ENCODE assay signal across 12 cellular contexts in the genomic region with DNA sequence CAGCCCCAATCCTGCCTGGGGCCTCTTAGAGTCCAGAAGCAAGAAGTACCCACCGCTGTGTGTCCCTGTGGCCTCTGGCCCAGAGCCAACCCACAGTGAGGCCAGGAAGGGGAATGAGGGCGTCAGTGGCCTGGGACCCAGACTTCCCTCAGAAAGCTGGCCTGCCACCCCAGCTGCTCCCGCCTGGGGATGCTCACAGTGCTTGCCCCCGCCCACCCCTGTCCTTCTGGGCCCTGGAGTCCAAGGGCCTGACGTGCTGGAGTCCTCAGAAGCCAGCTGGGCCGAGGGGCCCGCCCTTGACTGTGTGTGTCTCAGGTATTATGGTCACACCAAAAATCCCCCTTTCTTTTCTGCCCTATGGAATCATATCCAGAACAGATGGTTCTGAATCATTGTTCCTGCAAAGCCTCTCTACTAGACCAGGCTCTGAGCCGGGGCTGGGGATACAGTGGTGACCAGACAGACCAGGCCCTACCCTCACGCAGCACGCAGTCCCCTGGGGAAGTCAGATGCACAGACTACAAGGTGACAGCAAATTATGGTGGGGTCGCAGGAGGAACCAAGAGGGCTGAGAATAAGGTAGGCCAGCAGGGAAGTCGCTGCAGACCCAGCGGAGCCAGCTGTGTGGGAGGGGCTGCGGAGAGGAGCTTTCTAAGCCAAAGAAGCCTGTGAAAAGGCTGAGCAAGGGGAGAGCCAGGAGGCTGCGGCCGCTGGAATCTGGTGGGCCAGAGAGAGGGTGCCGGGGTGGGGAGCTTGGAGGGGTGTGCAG.
DNase-seq lines count a peak whose midpoint lies in the region; ATAC-seq and TF ChIP-seq lines count a peak whose summit lies in the region.
"Had no signal": no experiment of that assay in that cellular context is flagged by ENCODE, and none has a peak within 500 bp of the region (broad histone marks: within the 10 kb centered on the region; RNA-seq: fewer than 3 reads in every experiment).

No MANE protein-coding gene starts in this region.

- H3K4me3 Mint-ChIP-seq in nephron progenitor cell: no peak overlapping the region
- H3K4me3 Mint-ChIP-seq: HFFc6 had no signal

- H3K36me3 ChIP-seq in trophoblast cell (ENCODE audit: control insufficient read depth in 1 of 2, insufficient read depth in 2 of 2, low read length in 2 of 2): no peaks in the 10 kb centered on the region

- no peaks in the 10 kb centered on the region for H3K79me1 ChIP-seq in trophoblast cell (ENCODE audit: low read length)

- H2BK12ac ChIP-seq in trophoblast cell (ENCODE audit: low read length): no peak overlapping the region

- ATAC-seq in HG03460 (IDR thresholded peaks at IDR 0.05; ENCODE audit: unreplicated experiment): no peak

- H3K4me1 Mint-ChIP-seq in nephron progenitor cell: peaks cover 51% of the 10 kb centered on the region

- no peak for TF ChIP-seq POLR2A in erythroblast (IDR thresholded peaks at IDR 0.05; ENCODE audit: low read length)

- H2BK120ac ChIP-seq in trophoblast cell (ENCODE audit: insufficient read depth, low read length, poor library complexity): no peak overlapping the region

- DNase-seq in AG20443 (ENCODE audit: low spot score) (peak; percentile 61), NCI-H69 (lab: John Stamatoyannopoulos, UW) (peak; percentile 66), erythroblast (lab: John Stamatoyannopoulos, UW) (peak; percentile 11 to 13), nephron progenitor cell (no peak), COR-L47 (lab: John Stamatoyannopoulos, UW) (no peak), trophoblast cell (no peak)
- no peak for DNase-seq in stimulated activated CD4-positive, alpha-beta T cell treated with anti-CD3 and anti-CD28 coated beads, Interleukin-15, amount 100 ng/mL, for 24 hours
- DNase-seq: HFFc6 had no signal

- H3K23ac ChIP-seq in trophoblast cell (ENCODE audit: low read length): no peak overlapping the region

- H4K91ac ChIP-seq in trophoblast cell (ENCODE audit: low read depth, low read length): no peak overlapping the region

- H3K9me3 Mint-ChIP-seq in nephron progenitor cell: peaks cover 13% of the 10 kb centered on the region
- H3K9me3 Mint-ChIP-seq: HFFc6 had no signal

- H3K79me2 ChIP-seq in trophoblast cell (ENCODE audit: control insufficient read depth, insufficient read depth, low read length, poor library complexity): no peaks in the 10 kb centered on the region

- no peak overlapping the region for H2AFZ ChIP-seq in trophoblast cell (ENCODE audit: insufficient read depth, low read length, poor library complexity)

- no peak overlapping the region for H4K8ac ChIP-seq in trophoblast cell (ENCODE audit: low read depth, low read length)

- peak overlapping the region; percentile 61 for H3K27ac Mint-ChIP-seq in nephron progenitor cell
- H3K27ac Mint-ChIP-seq: activated T-helper 2 cell treated with anti-CD3 and anti-CD28 coated beads, Interferon-gamma antibody, Interleukin-2, Interleukin-4, amounts not matched to agents 10 μg/mL and 5 μg/mL and 100 μg/mL, durations not matched to agents 14 hours and 24 hours and 36 hours; HFFc6 had no signal

- no peak for TF ChIP-seq CTCF in nephron progenitor cell (IDR thresholded peaks at IDR 0.05)

- no peak overlapping the region for H3K9ac ChIP-seq in trophoblast cell (ENCODE audit: low read length)

- no peaks in the 10 kb centered on the region for H3K27me3 ChIP-seq in trophoblast cell (ENCODE audit: insufficient read depth, low read length)

- H3K9me3 ChIP-seq in trophoblast cell (ENCODE audit: insufficient read depth, low read depth, low read length): peaks cover 5% of the 10 kb centered on the region

- no peak overlapping the region for H2AK5ac ChIP-seq in trophoblast cell (ENCODE audit: low read length)

- H3K27ac ChIP-seq in trophoblast cell (ENCODE audit: low read depth, low read length): no peak overlapping the region
- H3K27ac ChIP-seq: C4-2B had no signal

- H3K36me3 Mint-ChIP-seq in nephron progenitor cell (ENCODE audit: low read depth): peaks cover 38% of the 10 kb centered on the region

- no peak overlapping the region for H3K14ac ChIP-seq in trophoblast cell (ENCODE audit: low read length)

- H3K4me1 ChIP-seq in trophoblast cell (ENCODE audit: control insufficient read depth in 1 of 2, insufficient read depth in 2 of 2, low read length in 2 of 2): peaks cover 6 to 8% of the 10 kb centered on the region in 2 experiments

- no peak overlapping the region for H3K4ac ChIP-seq in trophoblast cell (ENCODE audit: low read depth, low read length)

- H2BK5ac ChIP-seq in trophoblast cell (ENCODE audit: low read depth, low read length, poor library complexity): no peak overlapping the region

- H4K12ac ChIP-seq in trophoblast cell (ENCODE audit: low read depth, low read length): no peak overlapping the region

- WGBS in trophoblast cell (ENCODE audit: extremely low coverage, insufficient coverage, insufficient read length): no CpG with 5 or more reads among the region's 17 CpGs

- peaks cover 3% of the 10 kb centered on the region for H3K27me3 Mint-ChIP-seq in nephron progenitor cell (ENCODE audit: low read depth, poor library complexity)

- no peak overlapping the region for H3K18ac ChIP-seq in trophoblast cell (ENCODE audit: low read length)

- no peak overlapping the region for H3K4me3 ChIP-seq in trophoblast cell (ENCODE audit: low read depth, low read length)
- H3K4me3 ChIP-seq: lung had no signal

- H3K4me2 ChIP-seq in trophoblast cell (ENCODE audit: low read length): no peak overlapping the region

Comparison
In these comparisons a context has a peak if more than half of its experiments do, and no peak if none do; other contexts are left out.
1. DNase-seq: peak in AG20443 (single experiment), NCI-H69 (single experiment) and erythroblast (2 of 2); none in nephron progenitor cell (single experiment), stimulated activated CD4-positive, alpha-beta T cell treated with anti-CD3 and anti-CD28 coated beads, Interleukin-15, amount 100 ng/mL, for 24 hours (single experiment), COR-L47 (single experiment) and trophoblast cell (0 of 2).